In the genomic region with DNA sequence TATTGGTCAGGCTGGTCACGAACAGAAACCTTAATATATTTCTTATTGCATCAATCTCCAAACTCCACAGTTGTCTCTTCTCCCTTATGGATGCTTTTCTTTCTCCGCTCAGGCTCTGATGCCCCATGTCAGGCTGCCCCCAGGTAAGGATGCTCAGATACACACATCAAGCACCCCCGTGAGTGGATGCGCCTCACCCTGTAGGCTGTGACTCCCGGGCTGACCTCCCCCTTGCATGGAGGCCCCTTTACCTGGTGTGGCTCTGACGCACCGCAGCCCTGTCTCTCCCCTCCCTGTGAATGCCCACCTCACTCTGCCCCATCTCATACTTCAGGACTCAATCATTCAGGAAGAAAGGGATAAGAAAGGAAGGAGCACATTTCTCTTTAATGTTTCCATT, we compare ENCODE assay signal across 27 cellular contexts. TPM values are rescaled to one million over a fixed set of nuclear protein-coding genes. Genes with fewer than 3 reads are reported as not detected.
DNase-seq lines count a peak whose midpoint lies in the region; ATAC-seq, FAIRE-seq and TF ChIP-seq lines count a peak whose summit lies in the region.
"Had no signal": no experiment of that assay in that cellular context is flagged by ENCODE, and none has a peak within 500 bp of the region (broad histone marks: within the 10 kb centered on the region; RNA-seq: fewer than 3 reads in every experiment).

No MANE protein-coding gene starts in this region.

- H2BK120ac ChIP-seq in IMR-90 (ENCODE audit: low read depth, low read length) = no peak overlapping the region

- H3K14ac ChIP-seq in IMR-90 (replicated peaks; ENCODE audit: low read depth, low read length) = no peak overlapping the region

- H4K8ac ChIP-seq in IMR-90 (ENCODE audit: low read depth in 2 of 2, low read length in 2 of 2) = no peak overlapping the region

- H3K27me3 Mint-ChIP-seq in T-helper 17 cell = no peaks in the 10 kb centered on the region
- H3K27me3 Mint-ChIP-seq: CD4-positive, CD25-positive, alpha-beta regulatory T cell had no signal

- POLR2A ChIA-PET in IMR-90 (lab: Charles Lee; ENCODE audit: unreplicated experiment) (no interaction called here), K562 (lab: Yijun Ruan, JAX) (no interaction called here)

- H4K20me1 ChIP-seq in IMR-90 (ENCODE audit: insufficient read depth, low read length) (no peaks in the 10 kb centered on the region), K562 (replicated peaks; ENCODE audit: control insufficient read depth, insufficient read depth, low read length) (no peaks in the 10 kb centered on the region)
- H4K20me1 ChIP-seq: BLaER1 had no signal

- H4K91ac ChIP-seq in IMR-90 (ENCODE audit: insufficient read depth, low read depth, low read length) = no peak overlapping the region

- no peak overlapping the region; the same call in 1 of the 2 replicates for H4K5ac ChIP-seq in IMR-90 (ENCODE audit: low read depth, low read length)

- peak overlapping the region; percentile 66 for H3K27ac Mint-ChIP-seq in T-helper 17 cell
- H3K27ac Mint-ChIP-seq: CD14-positive monocyte; CD8-positive, alpha-beta memory T cell had no signal

- H3K9me1 ChIP-seq in IMR-90 (ENCODE audit: insufficient read depth, low read length) = no peaks in the 10 kb centered on the region
- no peaks in the 10 kb centered on the region for H3K9me1 ChIP-seq in K562 (ENCODE audit: control insufficient read depth, insufficient read depth, low read length)

- H3K4me1 ChIP-seq in IMR-90 (ENCODE audit: control insufficient read depth, insufficient read depth, low read length) (no peaks in the 10 kb centered on the region), K562 (replicated peaks in 1 of 2; ENCODE audit: control insufficient read depth in 2 of 2, insufficient read depth in 2 of 2, low read length in 2 of 2) (peaks cover 0 to 4% of the 10 kb centered on the region in 2 experiments; a peak in 2 of 5 replicates), mucosa of descending colon (ENCODE audit: low read depth) (no peaks in the 10 kb centered on the region)
- H3K4me1 ChIP-seq: BE2C, BLaER1 had no signal

- H3K4me2 ChIP-seq in IMR-90 (ENCODE audit: low read depth, low read length) = no peak overlapping the region
- H3K4me2 ChIP-seq in K562 (ENCODE audit: insufficient read depth, low read length) = no peak overlapping the region
- H3K4me2 ChIP-seq: BLaER1 had no signal

- intact Hi-C loops in IMR-90 (cut with micrococcal nuclease) (no loop called here), K562 (cut with micrococcal nuclease) (no loop called here), mucosa of descending colon (cut with DNase I, micrococcal nuclease) (no loop called here)

- no peak overlapping the region for H3K4me3 Mint-ChIP-seq in T-helper 17 cell
- H3K4me3 Mint-ChIP-seq: CD14-positive monocyte; CD4-positive, CD25-positive, alpha-beta regulatory T cell; CD8-positive, alpha-beta memory T cell had no signal

- H3K36me3 Mint-ChIP-seq in T-helper 17 cell (ENCODE audit: low read depth) = peaks cover 5% of the 10 kb centered on the region
- H3K36me3 Mint-ChIP-seq: CD14-positive monocyte; CD4-positive, alpha-beta memory T cell; CD4-positive, CD25-positive, alpha-beta regulatory T cell had no signal

- H3K79me1 ChIP-seq in IMR-90 (ENCODE audit: low read depth in 1 of 2, low read length in 2 of 2) = no peaks in the 10 kb centered on the region

- TF ChIP-seq CTCF in IMR-90 (conservative IDR thresholded peaks at IDR 0.05; ENCODE audit: low read depth, low read length) (no peak), K562 (IDR thresholded peaks at IDR 0.05 in 2 of 3, conservative IDR thresholded peaks at IDR 0.05 in 1 of 3; ENCODE audit: insufficient read depth in 2 of 3, low read depth in 1 of 3, low read length in 3 of 3) (no peak), mucosa of descending colon (IDR thresholded peaks at IDR 0.05) (no peak)

- CTCF ChIA-PET in IMR-90 (lab: Yijun Ruan, JAX) = interaction anchor here (0.6 kb wide), 1 partner anchor 366 kb away, joined by 3 read pairs; no protein-coding TSS in a partner anchor
- CTCF ChIA-PET in K562 (lab: Yijun Ruan, JAX; ENCODE audit: low intra/inter-chr PET ratio) = no interaction called here

- H2AFZ ChIP-seq in IMR-90 (replicated peaks; ENCODE audit: low read length, poor library complexity) (no peak overlapping the region), K562 (ENCODE audit: low read depth, low read length) (peak overlapping the region; percentile 22; the same call in 1 of the 2 replicates)

- no peaks in the 10 kb centered on the region for H3K9me3 ChIP-seq in IMR-90 (ENCODE audit: control insufficient read depth, insufficient read depth, low read length)
- H3K9me3 ChIP-seq in T-helper 17 cell (ENCODE audit: control insufficient read depth, low read length, poor library complexity, severe bottlenecking) = no peaks in the 10 kb centered on the region
- no peaks in the 10 kb centered on the region for H3K9me3 ChIP-seq in K562 (replicated peaks; ENCODE audit: control insufficient read depth, insufficient read depth, low read depth, low read length)
- no peaks in the 10 kb centered on the region for H3K9me3 ChIP-seq in mucosa of descending colon
- H3K9me3 ChIP-seq: BE2C, BLaER1 had no signal

- no peak overlapping the region for H3K4ac ChIP-seq in IMR-90 (ENCODE audit: low read depth, low read length)

- H2AK9ac ChIP-seq in IMR-90 (replicated peaks; ENCODE audit: low read depth, low read length, poor library complexity) = no peak overlapping the region

- H3K9ac ChIP-seq in IMR-90 (ENCODE audit: low read depth, low read length) (no peak overlapping the region), K562 (ENCODE audit: insufficient read depth in 1 of 2, low read depth in 2 of 2, low read length in 2 of 2) (peak overlapping the region in 1 of 2 experiments; percentile 46; a peak in 1 of 4 replicates)
- H3K9ac ChIP-seq: BLaER1 had no signal

- no peak for ATAC-seq in IMR-90 (ENCODE audit: low read depth)
- no peak for ATAC-seq in T-helper 17 cell
- ATAC-seq in K562 = no peak
- ATAC-seq in HG02610 (IDR thresholded peaks at IDR 0.05; ENCODE audit: unreplicated experiment) = no peak
- no peak for ATAC-seq in mucosa of descending colon
- no peak for ATAC-seq in GM21737 (IDR thresholded peaks at IDR 0.05; ENCODE audit: unreplicated experiment)
- ATAC-seq: GM12878 had no signal

- H3K23ac ChIP-seq in IMR-90 (ENCODE audit: low read depth, low read length) = no peak overlapping the region

- no peak overlapping the region for H2BK5ac ChIP-seq in IMR-90 (ENCODE audit: low read depth, low read length, poor library complexity, severe bottlenecking)

- no peak overlapping the region for H3K56ac ChIP-seq in IMR-90 (ENCODE audit: extremely low read depth, insufficient read depth, low read length)

- BruUV-seq in IMR-90 (replicated peaks; lab: Mats Ljungman, UMichigan) (no TSS peak), K562 (replicated peaks; lab: Mats Ljungman, UMichigan) (no TSS peak)

- TF ChIP-seq POLR2A in IMR-90 (IDR thresholded peaks at IDR 0.05; ENCODE audit: low read depth, low read length) = no peak
- no peak for TF ChIP-seq POLR2A in K562 (conservative IDR thresholded peaks at IDR 0.05)

- H3K27ac ChIP-seq in IMR-90 (ENCODE audit: insufficient read depth, low read length) = no peak overlapping the region
- no peak overlapping the region for H3K27ac ChIP-seq in K562 (ENCODE audit: extremely low read depth, low read depth, low read length)
- H3K27ac ChIP-seq: BLaER1 had no signal

- no peaks in the 10 kb centered on the region for H3K79me2 ChIP-seq in K562 (ENCODE audit: control insufficient read depth, insufficient read depth, low read length)

- 0 out of 2 replicates have a peak overlapping the region, but pooled peaks have one; percentile 31 for H2AK5ac ChIP-seq in IMR-90 (ENCODE audit: low read depth, low read length)

- no peak for DNase-seq in IMR-90
- no peak for DNase-seq in T-helper 17 cell
- no peak for DNase-seq in K562 (ENCODE audit: extremely low read depth in 1 of 4, low spot score in 3 of 4)
- no peak for DNase-seq in mucosa of descending colon
- no peak for DNase-seq in stimulated activated CD4-positive, alpha-beta T cell treated with anti-CD3 and anti-CD28 coated beads, Interleukin-2, amount 100 ng/mL, for 24 hours
- DNase-seq: 8988T; ACHN; BE2C; C1 segment of cervical spinal cord; CD4-positive, alpha-beta memory T cell; CD4-positive, CD25-positive, alpha-beta regulatory T cell; CD8-positive, alpha-beta memory T cell; COR-L47; DMS153; DMS53; DMS79; DND-41; EL; GDM1 had no signal

- no peak overlapping the region for H2BK15ac ChIP-seq in IMR-90 (ENCODE audit: low read depth, low read length)

- WGBS in IMR-90 (ENCODE audit: extremely low coverage in 2 of 2, insufficient read length in 1 of 2), 2 experiments = 90% methylated on average over 4 of the region's 7 CpGs; no CpG with 5 or more reads in 1 of the 2 experiments
- WGBS in K562 (ENCODE audit: insufficient coverage, low coverage, missing lambda C conversion rate) = 36% methylated on average over 7 of the region's 7 CpGs

- peaks cover 14% of the 10 kb centered on the region for H3K4me1 Mint-ChIP-seq in T-helper 17 cell
- H3K4me1 Mint-ChIP-seq: CD14-positive monocyte had no signal

- in situ Hi-C loops in IMR-90 (cut with MboI; ENCODE audit: low sequenced_read_pairs) = no loop called here
- in situ Hi-C loops in K562 (cut with MboI) = no loop called here

- H3K36me3 ChIP-seq in IMR-90 (ENCODE audit: control insufficient read depth, insufficient read depth, low read length) (no peaks in the 10 kb centered on the region), K562 (ENCODE audit: control insufficient read depth, insufficient read depth, low read length) (no peaks in the 10 kb centered on the region), mucosa of descending colon (ENCODE audit: low read depth) (no peaks in the 10 kb centered on the region)
- H3K36me3 ChIP-seq: BE2C, BLaER1 had no signal

- H3K4me3 ChIP-seq in IMR-90 (ENCODE audit: insufficient read depth, low read depth, low read length) (no peak overlapping the region), K562 (no peak overlapping the region), mucosa of descending colon (no peak overlapping the region)
- H3K4me3 ChIP-seq: BLaER1, GM12878 had no signal

- TF ChIP-seq EP300 in K562 (IDR thresholded peaks at IDR 0.05; ENCODE audit: low read length) = no peak

- H3K18ac ChIP-seq in IMR-90 (ENCODE audit: low read depth, low read length) = no peak overlapping the region

- FAIRE-seq in K562 (lab: Jason Lieb, UNC) = no peak
- FAIRE-seq: A204.1, GM12878, GM12892, GM18507 had no signal

- no peaks in the 10 kb centered on the region for H3K27me3 ChIP-seq in IMR-90 (ENCODE audit: control insufficient read depth, insufficient read depth, low read length)
- no peaks in the 10 kb centered on the region; a peak in 1 of 5 replicates for H3K27me3 ChIP-seq in K562 (ENCODE audit: control insufficient read depth in 2 of 2, insufficient read depth in 2 of 2, low read length in 2 of 2)
- H3K27me3 ChIP-seq: BE2C, BLaER1 had no signal

- H2BK20ac ChIP-seq in IMR-90 (ENCODE audit: low read depth, low read length) = no peak overlapping the region

- no peak for TF ChIP-seq RAD21 in IMR-90 (IDR thresholded peaks at IDR 0.05; ENCODE audit: low read length)
- no peak for TF ChIP-seq RAD21 in K562 (CRISPR knock-in tag; conservative IDR thresholded peaks at IDR 0.05 in 1 of 2, IDR thresholded peaks at IDR 0.05 in 1 of 2)

- dilution Hi-C loops in IMR-90 (cut with HindIII; ENCODE audit: low sequenced_read_pairs, unreplicated experiment) = no loop called here

RNA-seq across cellular contexts. Expression of a gene that starts 19.1 kb away (rescaled TPM):
- total RNA-seq in IMR-90 (2012; rRNA removed) (17.7 and 23.3 TPM in 2 replicates), T-helper 17 cell (10 to 100 TPM; 74.4 to 99.9 TPM), K562 (2014; rRNA removed) (34.7 and 36.4 TPM in 2 replicates), K562 (2014; rRNA removed; fragmentation: Illumina TruSeq; extraction: Trizol) (64.8 and 74.0 TPM in 2 replicates), K562 (2015; rRNA removed; fragmentation: Illumina TruSeq; extraction: Trizol) (60.3 and 61.5 TPM in 2 replicates), K562 (2021) (80.4 and 87.0 TPM in 2 replicates), mucosa of descending colon (10 to 100 TPM; 33.4 to 58.4 (median 38.7) TPM)
- polyA plus RNA-seq in IMR-90 (2012; rRNA removed) (22.1 and 27.8 TPM in 2 replicates), K562 (2011; rRNA removed) (54.2 and 83.6 TPM in 2 replicates), K562 (2014; fragmentation: Illumina TruSeq; extraction: Trizol) (124 and 130 TPM in 2 replicates), K562 (2014; fragmentation: Nextera tagmentation; extraction: Ambion mirVana) (10 to 100 TPM; 27.5 to 31.2 TPM), K562 (2014; rRNA removed) (51.2 and 53.5 TPM in 2 replicates)
- polyA plus RNA-seq in IMR-90 (2012; cell fraction: cytosol; rRNA removed) = 4.6 and 5.4 TPM in 2 replicates
- polyA plus RNA-seq in IMR-90 (2012; cell fraction: nucleus; rRNA removed; ENCODE audit: low replicate concordance) = 3.0 and 31.7 TPM in 2 replicates
- 23.7 and 84.5 TPM in 2 replicates for total RNA-seq in K562 (2011; cell fraction: chromatin; rRNA removed; ENCODE audit: low replicate concordance)
- total RNA-seq in K562 (2011; cell fraction: nucleolus; rRNA removed) = 11.0 and 16.3 TPM in 2 replicates
- total RNA-seq in K562 (2011; cell fraction: nucleoplasm; rRNA removed) = 31.1 and 32.8 TPM in 2 replicates
- polyA plus RNA-seq in K562 (2011; cell fraction: cytosol; rRNA removed) = 30.0 and 36.4 TPM in 2 replicates
- 43.2 and 52.8 TPM in 2 replicates for polyA plus RNA-seq in K562 (2011; cell fraction: nucleus; rRNA removed)
- 68.7 and 70.4 TPM in 2 replicates for polyA plus RNA-seq in K562 (2012)
- polyA minus RNA-seq in K562 (2011; rRNA and poly(A)+ RNA removed) = 126 and 143 TPM in 2 replicates
- 54.5 and 56.1 TPM in 2 replicates for polyA minus RNA-seq in K562 (2011; cell fraction: cytosol; rRNA and poly(A)+ RNA removed)
- polyA minus RNA-seq in K562 (2011; cell fraction: nucleus; rRNA and poly(A)+ RNA removed) = 19.8 and 32.3 TPM in 2 replicates
